ENCODE assay signal across 11 cellular contexts in genomic region chr10:34121125-34121973, GRCh38.
DNase-seq lines count a peak whose midpoint lies in the region; ATAC-seq, FAIRE-seq and TF ChIP-seq lines count a peak whose summit lies in the region.
"Had no signal": no experiment of that assay in that cellular context is flagged by ENCODE, and none has a peak within 500 bp of the region (broad histone marks: within the 10 kb centered on the region; RNA-seq: fewer than 3 reads in every experiment).

No MANE protein-coding gene starts in this region.

- H3K27me3 ChIP-seq in endodermal cell (ENCODE audit: control insufficient read depth, insufficient read depth, low read length, poor library complexity, severe bottlenecking), result no peaks in the 10 kb centered on the region
- H3K27me3 ChIP-seq in pancreas, result no peaks in the 10 kb centered on the region

- no peaks in the 10 kb centered on the region for H3K27me3 Mint-ChIP-seq in endodermal cell (ENCODE audit: insufficient read depth)

- no peaks in the 10 kb centered on the region for H3K9me3 Mint-ChIP-seq in endodermal cell

- H3K4me1 ChIP-seq in endodermal cell (ENCODE audit: control insufficient read depth, insufficient read depth, low read length) (peaks cover 23% of the 10 kb centered on the region), pancreas (peaks cover 11 to 18% (median 13%) of the 10 kb centered on the region in 3 donors)

- no peak for FAIRE-seq in pancreas (lab: Jason Lieb, UNC)

- WGBS in endodermal cell (ENCODE audit: insufficient coverage in 1 of 2, insufficient read length in 1 of 2), 2 experiments, result 88 to 89% methylated on average over 8 to 11 of the region's 11 CpGs
- WGBS in pancreas, 2 donors, result 58 to 59% methylated on average over 11 of the region's 11 CpGs

- H3K9me3 ChIP-seq in endodermal cell (ENCODE audit: control insufficient read depth, low read length) (no peaks in the 10 kb centered on the region), pancreas (no peaks in the 10 kb centered on the region)

- H3K4me3 Mint-ChIP-seq in endodermal cell, result no peak overlapping the region

- no peak overlapping the region for H3K9ac ChIP-seq in endodermal cell (ENCODE audit: extremely low read depth, low read length, poor library complexity, severe bottlenecking)

- intact Hi-C loops in pancreas (cut with DNase I), result no loop called here

- H3K36me3 ChIP-seq in endodermal cell (ENCODE audit: control insufficient read depth, insufficient read depth, low read length) (peaks cover 7% of the 10 kb centered on the region), pancreas (no peaks in the 10 kb centered on the region)

- no peak for TF ChIP-seq CTCF in endodermal cell (conservative IDR thresholded peaks at IDR 0.05)
- TF ChIP-seq CTCF in pancreas (IDR thresholded peaks at IDR 0.05), result no peak

- peaks cover 12% of the 10 kb centered on the region for H3K36me3 Mint-ChIP-seq in endodermal cell (ENCODE audit: low read depth)

- DNase-seq in NCI-H510A treated with DMSO at 0.1 percent for 48 hours (lab: John Stamatoyannopoulos, UW) (peak; percentile 33), NCI-H510A (lab: John Stamatoyannopoulos, UW) (no peak), NOMO-1 treated with DMSO at 0.1 percent for 48 hours (lab: John Stamatoyannopoulos, UW; ENCODE audit: unreplicated experiment) (peak; percentile 69), endodermal cell (no peak), pancreas (no peak), islet precursor cell (no peak), NCI-H774 (lab: John Stamatoyannopoulos, UW) (no peak)
- DNase-seq: activated CD8-positive, alpha-beta memory T cell treated with anti-CD3 and anti-CD28 coated beads, Interleukin-2, amount 50 U/mL, for 4 hours; HCEC 1CT; NCI-H2081 had no signal

- no peak overlapping the region for H3K4me3 ChIP-seq in endodermal cell (ENCODE audit: low read length)
- H3K4me3 ChIP-seq in pancreas, result no peak overlapping the region

- peak overlapping the region; percentile 56 for H3K27ac Mint-ChIP-seq in endodermal cell

- H3K27ac ChIP-seq in endodermal cell (ENCODE audit: low read depth, low read length), result no peak overlapping the region
- H3K27ac ChIP-seq in pancreas, result no peak overlapping the region

- peaks cover 43% of the 10 kb centered on the region for H3K4me1 Mint-ChIP-seq in endodermal cell

- ATAC-seq in pancreas, result peak; percentile 32 to 80 (median 47)
- ATAC-seq in GM19397 (IDR thresholded peaks at IDR 0.05; ENCODE audit: unreplicated experiment), result no peak

Comparison
In these comparisons a context has a peak if more than half of its experiments do, and no peak if none do; other contexts are left out.
1. DNase-seq: peak in NCI-H510A treated with DMSO at 0.1 percent for 48 hours (single experiment) and NOMO-1 treated with DMSO at 0.1 percent for 48 hours (single experiment); none in NCI-H510A (single experiment), endodermal cell (single experiment), pancreas (0 of 6), islet precursor cell (single experiment) and NCI-H774 (single experiment).